In the genomic region with DNA sequence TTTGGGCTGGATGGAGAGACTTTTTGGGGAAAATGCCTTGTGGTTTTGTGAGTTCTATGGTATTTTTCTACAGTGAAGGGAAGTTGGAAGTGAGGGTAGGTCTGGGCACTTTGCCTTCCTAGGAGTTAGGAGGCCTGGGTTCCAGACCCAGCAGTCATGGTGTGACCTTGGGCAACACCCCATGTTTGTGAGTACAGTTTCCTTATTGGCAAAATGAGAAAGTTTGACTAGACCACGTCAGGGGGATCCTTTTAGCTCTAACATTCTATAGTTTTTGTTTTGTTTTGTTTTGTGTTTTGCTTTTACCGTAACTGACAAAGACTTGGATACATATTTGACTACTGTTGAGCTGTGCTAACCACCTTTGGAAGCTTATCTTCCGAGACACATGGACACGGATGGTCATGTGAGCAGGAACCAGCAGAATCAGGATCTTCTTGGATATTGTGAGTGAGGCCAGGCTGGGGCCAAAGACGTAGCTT, we compare ENCODE assay signal across 1 cellular context.
TF ChIP-seq lines count a peak whose summit lies in the region.

No MANE protein-coding gene starts in this region.

TF ChIP-seq in K562, 482 proteins besides CTCF, POLR2A, EP300 and RAD21 (continued from another document):
- no peak for TF ChIP-seq CREB5 (CRISPR knock-in tag; IDR thresholded peaks at IDR 0.05)
- TF ChIP-seq POLR2B (IDR thresholded peaks at IDR 0.05; ENCODE audit: low read depth, partially characterized antibody): no peak
- TF ChIP-seq IRF2 (CRISPR knock-in tag; IDR thresholded peaks at IDR 0.05): no peak
- no peak for TF ChIP-seq CBX8 (IDR thresholded peaks at IDR 0.05; ENCODE audit: borderline replicate concordance, extremely low read depth, low read depth, low read length, poor library complexity, severe bottlenecking)
- no peak for TF ChIP-seq SREBF2 (CRISPR knock-in tag; IDR thresholded peaks at IDR 0.05)
- TF ChIP-seq ZNF766 (CRISPR knock-in tag; conservative IDR thresholded peaks at IDR 0.05): peak; percentile 74
- no peak for TF ChIP-seq KDM5B (IDR thresholded peaks at IDR 0.05; ENCODE audit: insufficient replicate concordance, low read depth, low read length)
- peak; percentile 65 for TF ChIP-seq L3MBTL2 (IDR thresholded peaks at IDR 0.05)
- no peak for TF ChIP-seq SAP30 (IDR thresholded peaks at IDR 0.05; ENCODE audit: borderline replicate concordance, insufficient read depth, low read depth, low read length, poor library complexity, severe bottlenecking)
